In genomic region chr12:103800252-103800771, GRCh38 we compare ENCODE assay signal across 9 cellular contexts. TPM values are rescaled to one million over a fixed set of nuclear protein-coding genes. Genes with fewer than 3 reads are reported as not detected.
DNase-seq lines count a peak whose midpoint lies in the region; ATAC-seq, FAIRE-seq and TF ChIP-seq lines count a peak whose summit lies in the region.
"Had no signal": no experiment of that assay in that cellular context is flagged by ENCODE, and none has a peak within 500 bp of the region (broad histone marks: within the 10 kb centered on the region; RNA-seq: fewer than 3 reads in every experiment).

No MANE protein-coding gene starts in this region.

- no peak overlapping the region for H3K23ac ChIP-seq in mesenchymal stem cell (ENCODE audit: low read length in 2 of 2)

- H3K4ac ChIP-seq in mesenchymal stem cell (ENCODE audit: low read depth in 1 of 2, low read length in 2 of 2): peak overlapping the region; percentile 54 to 60

- TF ChIP-seq POLR2A in GM12891 (IDR thresholded peaks at IDR 0.05; ENCODE audit: low read depth, low read length): no peak

- peak; percentile 71 for ATAC-seq in Right ventricle myocardium inferior
- ATAC-seq in GM21390 (IDR thresholded peaks at IDR 0.05; ENCODE audit: unreplicated experiment): no peak

- H3K4me1 ChIP-seq in mesenchymal stem cell (ENCODE audit: control insufficient read depth, insufficient read depth, low read depth, low read length): peaks cover 19% of the 10 kb centered on the region

- no peaks in the 10 kb centered on the region for H3K27me3 ChIP-seq in mesenchymal stem cell (ENCODE audit: control insufficient read depth in 1 of 2, insufficient read depth in 1 of 2, low read length in 2 of 2)

- H3K18ac ChIP-seq in mesenchymal stem cell (ENCODE audit: low read depth in 1 of 2, low read length in 2 of 2): peak overlapping the region in 1 of 2 experiments; percentile 18

- no peak for FAIRE-seq in GM12891 (lab: Jason Lieb, UNC)

- H3K36me3 ChIP-seq in mesenchymal stem cell (ENCODE audit: control insufficient read depth in 1 of 2, insufficient read depth in 2 of 2, low read depth in 1 of 2, low read length in 2 of 2): peaks cover 8 to 16% of the 10 kb centered on the region in 2 experiments

- no peak overlapping the region for H3K4me2 ChIP-seq in mesenchymal stem cell (ENCODE audit: low read length, poor library complexity, severe bottlenecking)

- peak overlapping the region; percentile 69 for H2AK5ac ChIP-seq in mesenchymal stem cell (ENCODE audit: low read length, severe bottlenecking)

- TF ChIP-seq CTCF in cardiac fibroblast (IDR thresholded peaks at IDR 0.05; ENCODE audit: low read depth, low read length) (no peak), GM13976 (IDR thresholded peaks at IDR 0.05; ENCODE audit: borderline replicate concordance, control extremely low read depth, extremely low read depth, insufficient read depth, missing control alignments) (no peak)

- 83% methylated on average over 10 of the region's 10 CpGs for WGBS in mesenchymal stem cell

- peak overlapping the region; percentile 49 for H4K91ac ChIP-seq in mesenchymal stem cell (ENCODE audit: low read length)

- no peaks in the 10 kb centered on the region for H3K9me3 ChIP-seq in mesenchymal stem cell (ENCODE audit: control insufficient read depth, low read length)

- in situ Hi-C loops in GM13976 (cut with MboI; ENCODE audit: low sequenced_read_pairs, unreplicated experiment): no loop called here

- no peak overlapping the region for H2AFZ ChIP-seq in mesenchymal stem cell (ENCODE audit: low read depth, low read length)

- no peak overlapping the region for H3K14ac ChIP-seq in mesenchymal stem cell (ENCODE audit: low read length in 2 of 2)

- H2BK15ac ChIP-seq in mesenchymal stem cell (ENCODE audit: low read depth, poor library complexity, severe bottlenecking): no peak overlapping the region

- H2BK12ac ChIP-seq in mesenchymal stem cell (ENCODE audit: low read length in 2 of 2): no peak overlapping the region

- no peak overlapping the region for H2BK120ac ChIP-seq in mesenchymal stem cell (ENCODE audit: low read depth, low read length)

- H3K4me3 ChIP-seq in cardiac fibroblast (replicated peaks in 1 of 2; ENCODE audit: low read depth in 2 of 2, low read length in 2 of 2) (no peak overlapping the region), mesenchymal stem cell (ENCODE audit: insufficient read depth in 1 of 2, low read depth in 1 of 2, low read length in 2 of 2) (peak overlapping the region in 1 of 2 experiments; percentile 34)

- peak overlapping the region; percentile 57 for H3K27ac ChIP-seq in mesenchymal stem cell (ENCODE audit: low read length, poor library complexity, severe bottlenecking)

- intact Hi-C loops in Right ventricle myocardium inferior (cut with DNase I): no loop called here
- intact Hi-C loops in cardiac septum (cut with DNase I): no loop called here

- H4K8ac ChIP-seq in mesenchymal stem cell (ENCODE audit: low read length): peak overlapping the region; percentile 84

- peak; percentile 82 for DNase-seq in Right ventricle myocardium inferior (ENCODE audit: missing footprints)
- DNase-seq in cardiac septum (ENCODE audit: low spot score): no peak
- peak; percentile 56 to 86 for DNase-seq in cardiac fibroblast (ENCODE audit: low read depth in 2 of 2)
- no peak for DNase-seq in mesenchymal stem cell
- DNase-seq in GM13976 (ENCODE audit: low spot score): no peak
- DNase-seq in GM12891 (ENCODE audit: insufficient read length, low spot score): no peak
- no peak for DNase-seq in NCI-H82 treated with DMSO at 0.1 percent for 48 hours (lab: John Stamatoyannopoulos, UW; ENCODE audit: unreplicated experiment)
- DNase-seq: CD4-positive, CD25-positive, alpha-beta regulatory T cell had no signal

- peaks cover 22% of the 10 kb centered on the region for H3K79me1 ChIP-seq in mesenchymal stem cell (replicated peaks; ENCODE audit: low read length, poor library complexity, severe bottlenecking)

- H3K9ac ChIP-seq in mesenchymal stem cell (ENCODE audit: low read length): peak overlapping the region; percentile 23

- peak overlapping the region; percentile 35 for H2BK5ac ChIP-seq in mesenchymal stem cell (ENCODE audit: low read depth, low read length, poor library complexity, severe bottlenecking)

TF ChIP-seq in GM12891, 5 proteins besides CTCF, POLR2A, EP300 and RAD21:
- TF ChIP-seq POLR2AphosphoS5 (IDR thresholded peaks at IDR 0.05; ENCODE audit: low read depth, low read length): no peak
- no peak for TF ChIP-seq PAX5 (IDR thresholded peaks at IDR 0.05; ENCODE audit: insufficient read depth, low read length, severe bottlenecking)
- TF ChIP-seq TAF1 (IDR thresholded peaks at IDR 0.05; ENCODE audit: low read depth, low read length): no peak
- TF ChIP-seq POU2F2 (IDR thresholded peaks at IDR 0.05; ENCODE audit: low read depth, low read length): no peak
- TF ChIP-seq SPI1 (IDR thresholded peaks at IDR 0.05; ENCODE audit: low read depth, low read length): no peak

RNA-seq across cellular contexts. Expression of gene NT5DC3, which starts 40.7 kb away (rescaled TPM):
- total RNA-seq in Right ventricle myocardium inferior: 3.1 TPM
- total RNA-seq in cardiac septum: 4.7 TPM
- polyA plus RNA-seq in mesenchymal stem cell (2013, experiment 1 of 2): 2.5 TPM
- polyA plus RNA-seq in mesenchymal stem cell (2013, experiment 2 of 2): 2.4 TPM
- polyA plus RNA-seq in GM12891 (2012; ENCODE audit: low read depth, missing spikeins): 1.4 TPM

Comparison
In these comparisons a context has a peak if more than half of its experiments do, and no peak if none do; other contexts are left out.
1. DNase-seq: peak in Right ventricle myocardium inferior (single experiment) and cardiac fibroblast (2 of 2); none in cardiac septum (single experiment), mesenchymal stem cell (single experiment), GM13976 (single experiment), GM12891 (single experiment) and NCI-H82 treated with DMSO at 0.1 percent for 48 hours (single experiment).